Comparison of ENCODE assay signal across 15 cellular contexts in genomic region chr14:60720391-60720790, GRCh38. TPM values are rescaled to one million over a fixed set of nuclear protein-coding genes. Genes with fewer than 3 reads are reported as not detected.
DNase-seq lines count a peak whose midpoint lies in the region; ATAC-seq and TF ChIP-seq lines count a peak whose summit lies in the region.
"Had no signal": no experiment of that assay in that cellular context is flagged by ENCODE, and none has a peak within 500 bp of the region (broad histone marks: within the 10 kb centered on the region; RNA-seq: fewer than 3 reads in every experiment).

No MANE protein-coding gene starts in this region.

- peaks cover 79% of the 10 kb centered on the region for H3K79me2 ChIP-seq in GM23338 (replicated peaks; ENCODE audit: insufficient read depth)

- H3K36me3 Mint-ChIP-seq in GM23338 (ENCODE audit: low read depth), result peaks cover 50% of the 10 kb centered on the region
- H3K36me3 Mint-ChIP-seq in T-cell, result no peaks in the 10 kb centered on the region

- intact Hi-C loops in psoas muscle (cut with DNase I), result loop anchor here (2.0 to 10.0 kb wide), 7 partner anchors 63 to 534 kb away; no protein-coding TSS in a partner anchor

- WGBS in psoas muscle, 3 donors, result 70 to 85% (median 74%) methylated on average over 1 of the region's 1 CpG

- in situ Hi-C loops in G401 (cut with HindIII; ENCODE audit: low sequenced_read_pairs), result no loop called here

- DNase-seq in GM23338 (ENCODE audit: low spot score), result no peak
- DNase-seq in T-cell, result no peak
- DNase-seq in foreskin fibroblast, result peak in 1 of 2 donors; percentile 14
- DNase-seq in psoas muscle, result no peak
- no peak for DNase-seq in G401 (ENCODE audit: low spot score)
- no peak for DNase-seq in AG08396 (ENCODE audit: low spot score)
- DNase-seq in T1000 (lab: John Stamatoyannopoulos, UW), result no peak
- DNase-seq: activated CD4-positive, alpha-beta T cell treated with anti-CD3 and anti-CD28 coated beads for 48 hours; activated T-cell treated with anti-CD3 and anti-CD28 coated beads, Interleukin-2, amount 50 U/mL, for 4 hours; body of pancreas; KG1; RPMI8226; sigmoid colon; T-helper 2 cell had no signal

- no peaks in the 10 kb centered on the region for H3K9me3 ChIP-seq in psoas muscle
- H3K9me3 ChIP-seq: body of pancreas, sigmoid colon had no signal

- H3K27me3 ChIP-seq in GM23338 (ENCODE audit: insufficient read depth) (peaks cover 6% of the 10 kb centered on the region), psoas muscle (ENCODE audit: insufficient read depth in 3 of 3, low read length in 2 of 3) (no peaks in the 10 kb centered on the region)
- H3K27me3 ChIP-seq: body of pancreas had no signal

- H3K27ac Mint-ChIP-seq in GM23338, result no peak overlapping the region
- H3K27ac Mint-ChIP-seq in T-cell, result no peak overlapping the region

- H3K9me3 Mint-ChIP-seq in GM23338 (no peaks in the 10 kb centered on the region), T-cell (no peaks in the 10 kb centered on the region)
- H3K9me3 Mint-ChIP-seq: activated T-cell treated with anti-CD3 and anti-CD28 coated beads, Interleukin-2, amount 50 U/mL, for 4 hours had no signal

- H3K4me3 ChIP-seq in GM23338, result peak overlapping the region; percentile 97; the same call in 1 of the 2 replicates
- peak overlapping the region; percentile 69 to 93 for H3K4me3 ChIP-seq in foreskin fibroblast (ENCODE audit: low read depth in 1 of 2, low read length in 2 of 2)
- peak overlapping the region; percentile 96 for H3K4me3 ChIP-seq in psoas muscle
- H3K4me3 ChIP-seq: body of pancreas had no signal

- peak overlapping the region; percentile 91 for H3K4me3 Mint-ChIP-seq in GM23338
- H3K4me3 Mint-ChIP-seq in T-cell, result peak overlapping the region; percentile 17 to 78 (median 69)

- H3K4me1 Mint-ChIP-seq in GM23338 (peaks cover 25% of the 10 kb centered on the region), T-cell (peaks cover 16 to 26% (median 25%) of the 10 kb centered on the region in 3 donors)

- TF ChIP-seq CTCF in GM23338 (conservative IDR thresholded peaks at IDR 0.05; ENCODE audit: low read depth in 2 of 2) (no peak), foreskin fibroblast (IDR thresholded peaks at IDR 0.05; ENCODE audit: low read depth, low read length) (no peak), psoas muscle (IDR thresholded peaks at IDR 0.05) (no peak)

- H3F3A ChIP-seq in GM23338 (replicated peaks; ENCODE audit: low read depth), result peaks cover 3% of the 10 kb centered on the region; the same call in 1 of the 2 replicates

- peaks cover 35% of the 10 kb centered on the region for H4K20me1 ChIP-seq in GM23338 (replicated peaks; ENCODE audit: insufficient read depth)

- H3K4me1 ChIP-seq in GM23338 (ENCODE audit: insufficient read depth), result peaks cover 19% of the 10 kb centered on the region
- H3K4me1 ChIP-seq in psoas muscle, result peaks cover 38% of the 10 kb centered on the region

- CTCF ChIA-PET in T-cell (lab: Charles Lee), result no interaction called here

- H3K9me2 ChIP-seq in GM23338 (ENCODE audit: insufficient read depth), result no peaks in the 10 kb centered on the region

- H3K4me2 ChIP-seq in GM23338, result peak overlapping the region; percentile 99

- H3K27me3 Mint-ChIP-seq in GM23338 (ENCODE audit: insufficient read depth, low read depth, poor library complexity), result peaks cover 7% of the 10 kb centered on the region
- H3K27me3 Mint-ChIP-seq in T-cell, result peaks cover 46 to 57% of the 10 kb centered on the region in 2 donors

- POLR2A ChIA-PET in T-cell (lab: Charles Lee), result no interaction called here

- H2AFZ ChIP-seq in GM23338, result no peak overlapping the region

- H3K27ac ChIP-seq in GM23338 (ENCODE audit: low read depth), result no peak overlapping the region
- H3K27ac ChIP-seq in psoas muscle, result peak overlapping the region; percentile 97
- H3K27ac ChIP-seq: body of pancreas, sigmoid colon had no signal

- H3K36me3 ChIP-seq in GM23338 (ENCODE audit: insufficient read depth) (peaks cover 32% of the 10 kb centered on the region), psoas muscle (ENCODE audit: insufficient read depth in 1 of 2, low read depth in 1 of 2) (peaks cover 0 to 41% of the 10 kb centered on the region in 2 donors)
- H3K36me3 ChIP-seq: sigmoid colon had no signal

- ATAC-seq in GM23338, result no peak
- ATAC-seq in T-cell (replicated peaks in 1 of 4), result no peak
- ATAC-seq in psoas muscle, result no peak
- no peak for ATAC-seq in HG03342 (IDR thresholded peaks at IDR 0.05; ENCODE audit: unreplicated experiment)
- ATAC-seq: activated T-cell treated with anti-CD3 and anti-CD28 coated beads, Interleukin-2, amount 50 U/mL, for 4 hours; body of pancreas had no signal

TF ChIP-seq in GM23338, 12 proteins besides CTCF, POLR2A, EP300 and RAD21:
- no peak for TF ChIP-seq JUNB (IDR thresholded peaks at IDR 0.05; ENCODE audit: unreplicated experiment)
- TF ChIP-seq POLR2AphosphoS5 (IDR thresholded peaks at IDR 0.05; ENCODE audit: low read depth), result no peak
- no peak for TF ChIP-seq REST (IDR thresholded peaks at IDR 0.05; ENCODE audit: unreplicated experiment)
- no peak for TF ChIP-seq STAT1 (IDR thresholded peaks at IDR 0.05; ENCODE audit: unreplicated experiment)
- no peak for TF ChIP-seq ETS1 (IDR thresholded peaks at IDR 0.05)
- TF ChIP-seq ZNF114 (CRISPR knock-in tag; IDR thresholded peaks at IDR 0.05), result no peak
TF ChIP-seq in GM23338: peak in this region for 0.

RNA-seq across cellular contexts. Expression of gene SIX4, which starts 3.8 kb away (rescaled TPM):
- total RNA-seq in GM23338 (2014; rRNA removed; shearing (Covaris generic)), result 46.9 and 50.2 TPM in 2 replicates
- polyA plus RNA-seq in GM23338 (2016; fragmentation: Nextera tagmentation; extraction: Ambion mirVana) (6.2 and 6.6 TPM in 2 replicates), psoas muscle (10 to 100 TPM in 2 of 3 donors, under 1 TPM in 1; 0.85 to 26.1 (median 13.9) TPM)
- total RNA-seq in T-cell (under 1 TPM in 3 of 5 donors, not detected in 2; 0.12 to 0.22 (median 0.13) TPM), psoas muscle (10 to 100 TPM; 24.8 to 44.8 (median 33.2) TPM)
- 20.5 and 22.1 TPM in 2 replicates for total RNA-seq in G401 (2014; rRNA removed; shearing (Covaris generic))

RNA-seq across cellular contexts. Expression of gene MNAT1, which starts 14.2 kb away (rescaled TPM):
- total RNA-seq in GM23338 (2014; rRNA removed; shearing (Covaris generic)), result 51.6 and 75.3 TPM in 2 replicates
- polyA plus RNA-seq in GM23338 (2016; fragmentation: Nextera tagmentation; extraction: Ambion mirVana), result 83.8 and 85.0 TPM in 2 replicates
- 10 to 100 TPM; 14.7 to 24.8 (median 19.2) TPM for total RNA-seq in T-cell
- total RNA-seq in psoas muscle, result 10 to 100 TPM; 54.5 to 74.3 (median 57.2) TPM
- polyA plus RNA-seq in psoas muscle, result 10 to 100 TPM; 24.0 to 62.8 (median 62.2) TPM
- 115 and 185 TPM in 2 replicates for total RNA-seq in G401 (2014; rRNA removed; shearing (Covaris generic))

Comparison
In these comparisons a context has a peak if more than half of its experiments do, and no peak if none do; other contexts are left out.
1. RNA of gene SIX4, which starts 3.8 kb away (total RNA-seq): 46.9 to 50.2 TPM in GM23338, 24.8 to 44.8 TPM in psoas muscle and 20.5 to 22.1 TPM in G401; 0.12 to 0.22 TPM in T-cell; every median in the first group is over 10 times any median in the second.
2. Peak in every context shown above with its lines, with median percentiles within 50 percentile points of each other: H3K4me3 ChIP-seq.